Comparison of ENCODE assay signal across 1 cellular context in genomic region chr10:12051241-12051640, GRCh38.
TF ChIP-seq lines count a peak whose summit lies in the region.

No MANE protein-coding gene starts in this region.

TF ChIP-seq in H1, 55 proteins besides CTCF, POLR2A, EP300 and RAD21:
- TF ChIP-seq JUND (IDR thresholded peaks at IDR 0.05; ENCODE audit: low read length) (no peak), YY1 (IDR thresholded peaks at IDR 0.05; ENCODE audit: low read depth, low read length) (no peak)
